ENCODE assay signal across 12 cellular contexts in genomic region chr12:108645686-108646596, GRCh38. TPM values are rescaled to one million over a fixed set of nuclear protein-coding genes. Genes with fewer than 3 reads are reported as not detected.
DNase-seq lines count a peak whose midpoint lies in the region; ATAC-seq and TF ChIP-seq lines count a peak whose summit lies in the region.
"Had no signal": no experiment of that assay in that cellular context is flagged by ENCODE, and none has a peak within 500 bp of the region (broad histone marks: within the 10 kb centered on the region; RNA-seq: fewer than 3 reads in every experiment).

No MANE protein-coding gene starts in this region.

- H3K27ac ChIP-seq in endodermal cell (ENCODE audit: low read depth, low read length) = no peak overlapping the region

- TF ChIP-seq CTCF in endodermal cell (conservative IDR thresholded peaks at IDR 0.05) (no peak), progenitor cell of endocrine pancreas (IDR thresholded peaks at IDR 0.05; ENCODE audit: unreplicated experiment) (no peak), GM20000 (IDR thresholded peaks at IDR 0.05; ENCODE audit: extremely low read depth, missing control alignments) (no peak)

- peaks cover 36% of the 10 kb centered on the region for H3K4me1 Mint-ChIP-seq in T-helper 2 cell treated with Interferon-gamma antibody and Interleukin-4, amounts not matched to agents 5 μg/mL and 100 μg/mL, for 36 hours (ENCODE audit: low read depth)
- H3K4me1 Mint-ChIP-seq in T-cell = peaks cover 27 to 41% (median 40%) of the 10 kb centered on the region in 3 donors
- peaks cover 2% of the 10 kb centered on the region for H3K4me1 Mint-ChIP-seq in endodermal cell
- H3K4me1 Mint-ChIP-seq in progenitor cell of endocrine pancreas (ENCODE audit: low read depth) = no peaks in the 10 kb centered on the region

- H3K9me3 ChIP-seq in endodermal cell (ENCODE audit: control insufficient read depth, low read length) = no peaks in the 10 kb centered on the region
- H3K9me3 ChIP-seq: heart left ventricle had no signal

- H3K27ac Mint-ChIP-seq in T-helper 2 cell treated with Interferon-gamma antibody and Interleukin-4, amounts not matched to agents 5 μg/mL and 100 μg/mL, for 36 hours = peak overlapping the region; percentile 78
- H3K27ac Mint-ChIP-seq in T-cell = peak overlapping the region; percentile 86 to 91
- H3K27ac Mint-ChIP-seq in endodermal cell = no peak overlapping the region
- peak overlapping the region; percentile 29 for H3K27ac Mint-ChIP-seq in progenitor cell of endocrine pancreas

- WGBS in endodermal cell (ENCODE audit: insufficient coverage in 1 of 2, insufficient read length in 1 of 2), 2 experiments = 95 to 100% methylated on average over 11 to 15 of the region's 15 CpGs

- H3K4me3 Mint-ChIP-seq in T-helper 2 cell treated with Interferon-gamma antibody and Interleukin-4, amounts not matched to agents 5 μg/mL and 100 μg/mL, for 36 hours = peak overlapping the region; percentile 80
- H3K4me3 Mint-ChIP-seq in T-cell (peak overlapping the region; percentile 18 to 70 (median 66)), endodermal cell (no peak overlapping the region), progenitor cell of endocrine pancreas (ENCODE audit: low read depth) (no peak overlapping the region)

- CTCF ChIA-PET in T-cell (lab: Charles Lee) = interaction anchor here (0.9 to 3.2 kb wide), 4 partner anchors 12 to 29 kb away, joined by 3 to 20 read pairs (median 6); partner anchors contain the start of gene SELPLG (in 1 of the 2)

- peak; percentile 34 to 64 (median 48) for ATAC-seq in T-cell (replicated peaks in 1 of 4)
- ATAC-seq: heart left ventricle, sciatic nerve had no signal

- POLR2A ChIA-PET in T-cell (lab: Charles Lee) = interaction anchor here (0.6 to 0.7 kb wide), 3 partner anchors 39 to 1520 kb away, joined by 3 to 6 read pairs (median 3); no protein-coding TSS in a partner anchor

- no peak overlapping the region for H3K9ac ChIP-seq in endodermal cell (ENCODE audit: extremely low read depth, low read length, poor library complexity, severe bottlenecking)

- DNase-seq in T-helper 2 cell treated with Interferon-gamma antibody and Interleukin-4, amounts not matched to agents 5 μg/mL and 100 μg/mL, for 36 hours (ENCODE audit: low spot score) = no peak
- no peak for DNase-seq in T-helper 2 cell
- DNase-seq in T-cell = no peak
- peak; percentile 20 for DNase-seq in endodermal cell
- DNase-seq in progenitor cell of endocrine pancreas (ENCODE audit: low spot score, unreplicated experiment) = no peak
- no peak for DNase-seq in NCI-H1930 (lab: John Stamatoyannopoulos, UW)
- DNase-seq in NCI-H2171 treated with DMSO at 0.1 percent for 48 hours (lab: John Stamatoyannopoulos, UW) = no peak
- no peak for DNase-seq in GM20000 (ENCODE audit: low spot score)
- DNase-seq: heart left ventricle, NCI-H1694 had no signal

- H3K4me1 ChIP-seq in endodermal cell (ENCODE audit: control insufficient read depth, insufficient read depth, low read length) = no peaks in the 10 kb centered on the region

- no peaks in the 10 kb centered on the region for H3K27me3 ChIP-seq in endodermal cell (ENCODE audit: control insufficient read depth, insufficient read depth, low read length, poor library complexity, severe bottlenecking)
- H3K27me3 ChIP-seq: heart left ventricle had no signal

- H3K27me3 Mint-ChIP-seq in T-helper 2 cell treated with Interferon-gamma antibody and Interleukin-4, amounts not matched to agents 5 μg/mL and 100 μg/mL, for 36 hours (ENCODE audit: low read depth) = no peaks in the 10 kb centered on the region
- no peaks in the 10 kb centered on the region for H3K27me3 Mint-ChIP-seq in T-cell
- no peaks in the 10 kb centered on the region for H3K27me3 Mint-ChIP-seq in endodermal cell (ENCODE audit: insufficient read depth)
- H3K27me3 Mint-ChIP-seq in progenitor cell of endocrine pancreas = no peaks in the 10 kb centered on the region

- H3K4me3 ChIP-seq in endodermal cell (ENCODE audit: low read length) = no peak overlapping the region
- H3K4me3 ChIP-seq: heart left ventricle had no signal

- H3K9me3 Mint-ChIP-seq in T-helper 2 cell treated with Interferon-gamma antibody and Interleukin-4, amounts not matched to agents 5 μg/mL and 100 μg/mL, for 36 hours = no peaks in the 10 kb centered on the region
- H3K9me3 Mint-ChIP-seq in T-cell (no peaks in the 10 kb centered on the region), endodermal cell (no peaks in the 10 kb centered on the region), progenitor cell of endocrine pancreas (ENCODE audit: low read depth) (no peaks in the 10 kb centered on the region)

- H3K36me3 Mint-ChIP-seq in T-helper 2 cell treated with Interferon-gamma antibody and Interleukin-4, amounts not matched to agents 5 μg/mL and 100 μg/mL, for 36 hours (ENCODE audit: low read depth) = peaks cover 15% of the 10 kb centered on the region
- H3K36me3 Mint-ChIP-seq in T-cell (peaks cover 4% of the 10 kb centered on the region), endodermal cell (ENCODE audit: low read depth) (peaks cover 47% of the 10 kb centered on the region), progenitor cell of endocrine pancreas (ENCODE audit: insufficient read depth) (peaks cover 17% of the 10 kb centered on the region)

- H3K36me3 ChIP-seq in endodermal cell (ENCODE audit: control insufficient read depth, insufficient read depth, low read length) = peaks cover 84% of the 10 kb centered on the region

RNA-seq across cellular contexts. Expression of gene SELPLG, which starts 12.2 kb away (rescaled TPM):
- 100 to 1,000 TPM; 102 to 220 (median 215) TPM for total RNA-seq in T-cell
- total RNA-seq in endodermal cell = under 1 TPM in 1 of 2 donors, not detected in 1; 0.13 TPM
- 0.18 TPM for polyA plus RNA-seq in endodermal cell (2013, experiment 1 of 2)
- polyA plus RNA-seq in endodermal cell (2013, experiment 2 of 2) = 0.46 TPM
- not detected in 2 replicates for total RNA-seq in progenitor cell of endocrine pancreas

RNA-seq across cellular contexts. Expression of gene TMEM119, which starts 48.1 kb away (rescaled TPM):
- total RNA-seq in T-cell (1 to 10 TPM in 2 of 5 donors, under 1 TPM in 3; 0.13 to 3.9 (median 0.98) TPM), endodermal cell (under 1 TPM; 0.11 to 0.15 TPM), progenitor cell of endocrine pancreas (0.24 TPM in 1 of 2 replicates, not detected in the other)
- polyA plus RNA-seq in endodermal cell (2013, experiment 1 of 2) = 4.3 TPM
- 4.3 TPM for polyA plus RNA-seq in endodermal cell (2013, experiment 2 of 2)
- total RNA-seq: A172 had no signal

Comparison
In these comparisons a context has a peak if more than half of its experiments do, and no peak if none do; other contexts are left out.
1. H3K4me3 Mint-ChIP-seq: peak in T-helper 2 cell treated with Interferon-gamma antibody and Interleukin-4, amounts not matched to agents 5 μg/mL and 100 μg/mL, for 36 hours (single experiment) and T-cell (3 of 3); none in endodermal cell (single experiment) and progenitor cell of endocrine pancreas (single experiment).
2. RNA of gene SELPLG, which starts 12.2 kb away (total RNA-seq): 102 to 220 TPM in T-cell; 0.13 TPM in endodermal cell and not detected in progenitor cell of endocrine pancreas; every median in the first group is over 10 times any median in the second.